8 cellular contexts compared by ENCODE assay signal in genomic region chr10:122878799-122879338, GRCh38. TPM values are rescaled to one million over a fixed set of nuclear protein-coding genes. Genes with fewer than 3 reads are reported as not detected.
A peak's percentile ranks its signal among the peaks of the same experiment; 100 is the strongest.
DNase-seq lines count a peak whose midpoint lies in the region; ATAC-seq, FAIRE-seq and TF ChIP-seq lines count a peak whose summit lies in the region.

No MANE protein-coding gene starts in this region.

- H3K4me1 Mint-ChIP-seq in astrocyte (ENCODE audit: low read depth, unreplicated experiment), result no peaks in the 10 kb centered on the region

- H3K4me2 ChIP-seq in astrocyte (ENCODE audit: low read length), result peak overlapping the region; percentile 88

- H2AFZ ChIP-seq in astrocyte (ENCODE audit: low read depth, low read length), result peak overlapping the region; percentile 92

- H3K9me3 Mint-ChIP-seq in astrocyte (ENCODE audit: unreplicated experiment), result peaks cover 4% of the 10 kb centered on the region

- H3K36me3 ChIP-seq in astrocyte (ENCODE audit: insufficient read depth, low read length), result no peaks in the 10 kb centered on the region
- no peaks in the 10 kb centered on the region for H3K36me3 ChIP-seq in kidney epithelial cell (ENCODE audit: control insufficient read depth, insufficient read depth, low read length)
- H3K36me3 ChIP-seq in tibial nerve, result no peaks in the 10 kb centered on the region

- H3K9ac ChIP-seq in astrocyte (ENCODE audit: low read length), result peak overlapping the region; percentile 78

- no peak for TF ChIP-seq CTCF in LNCaP clone FGC (IDR thresholded peaks at IDR 0.05; ENCODE audit: control insufficient read depth, extremely low read depth, insufficient read depth)
- no peak for TF ChIP-seq CTCF in astrocyte (IDR thresholded peaks at IDR 0.05; ENCODE audit: insufficient read depth, low read depth, low read length)
- TF ChIP-seq CTCF in kidney epithelial cell (IDR thresholded peaks at IDR 0.05; ENCODE audit: insufficient read depth, low read length, poor library complexity, severe bottlenecking), result no peak
- TF ChIP-seq CTCF in tibial nerve (IDR thresholded peaks at IDR 0.05), result no peak

- H3K4me3 Mint-ChIP-seq in astrocyte (ENCODE audit: unreplicated experiment), result peak overlapping the region; percentile 87

- H4K20me1 ChIP-seq in astrocyte (ENCODE audit: insufficient read depth, low read length), result no peaks in the 10 kb centered on the region

- no peaks in the 10 kb centered on the region for H3K27me3 ChIP-seq in astrocyte (ENCODE audit: insufficient read depth, low read length)
- H3K27me3 ChIP-seq in kidney epithelial cell (ENCODE audit: control insufficient read depth, insufficient read depth, low read length), result no peaks in the 10 kb centered on the region
- no peaks in the 10 kb centered on the region for H3K27me3 ChIP-seq in tibial nerve

- peak; percentile 62 for DNase-seq in DMS53 treated with DMSO at 0.1 percent for 48 hours (lab: John Stamatoyannopoulos, UW; ENCODE audit: unreplicated experiment)
- peak; percentile 28 for DNase-seq in LNCaP clone FGC (ENCODE audit: low read depth)
- no peak for DNase-seq in astrocyte (ENCODE audit: low read depth)
- no peak for DNase-seq in kidney epithelial cell (ENCODE audit: low read depth)
- DNase-seq in tibial nerve (ENCODE audit: low spot score in 2 of 2), result no peak
- no peak for DNase-seq in cortex of kidney (lab: John Stamatoyannopoulos, UW)
- DNase-seq in superior temporal gyrus (ENCODE audit: extremely low spot score), result no peak

- H3K27ac Mint-ChIP-seq in astrocyte (ENCODE audit: unreplicated experiment), result no peak overlapping the region

- H3K4me3 ChIP-seq in LNCaP clone FGC (ENCODE audit: low read depth, low read length), result peak overlapping the region; percentile 60
- H3K4me3 ChIP-seq in astrocyte (ENCODE audit: insufficient read depth, low read depth, low read length), result peak overlapping the region; percentile 71
- peak overlapping the region; percentile 69 for H3K4me3 ChIP-seq in kidney epithelial cell (ENCODE audit: low read depth, low read length)
- H3K4me3 ChIP-seq in tibial nerve, result peak overlapping the region; percentile 43 to 75 (median 64)

- H3K27me3 Mint-ChIP-seq in astrocyte (ENCODE audit: low read depth, unreplicated experiment), result peaks cover 7% of the 10 kb centered on the region

- H3K36me3 Mint-ChIP-seq in astrocyte (ENCODE audit: low read depth, unreplicated experiment), result no peaks in the 10 kb centered on the region

- H3K27ac ChIP-seq in astrocyte (ENCODE audit: low read depth, low read length) (peak overlapping the region; percentile 59), tibial nerve (peak overlapping the region in 3 of 4 donors; percentile 38 to 74 (median 71))

- TF ChIP-seq EP300 in tibial nerve (IDR thresholded peaks at IDR 0.05), result no peak

- H3K4me1 ChIP-seq in astrocyte (ENCODE audit: insufficient read depth, low read length), result peaks cover 7% of the 10 kb centered on the region
- H3K4me1 ChIP-seq in tibial nerve, result peaks cover 0 to 26% (median 0%) of the 10 kb centered on the region in 4 donors

- FAIRE-seq in astrocyte (lab: Jason Lieb, UNC), result peak; percentile 49

- WGBS in tibial nerve, 2 donors, result 48 to 67% methylated on average over 14 of the region's 14 CpGs

- H3K79me2 ChIP-seq in astrocyte (ENCODE audit: insufficient read depth, low read length), result peaks cover 47% of the 10 kb centered on the region

- peak; percentile 9 for ATAC-seq in GM21515 (IDR thresholded peaks at IDR 0.05; ENCODE audit: unreplicated experiment)

- no peak for TF ChIP-seq POLR2A in tibial nerve (IDR thresholded peaks at IDR 0.05)

- H3K9me3 ChIP-seq in astrocyte (ENCODE audit: insufficient read depth, low read depth, low read length) (no peaks in the 10 kb centered on the region), tibial nerve (no peaks in the 10 kb centered on the region)

RNA-seq across cellular contexts. Expression of gene FAM24B, which starts 0.5 kb away (rescaled TPM):
- total RNA-seq in astrocyte (1.9 and 2.6 TPM in 2 replicates), kidney epithelial cell (14.6 and 18.2 TPM in 2 replicates), tibial nerve (10 to 100 TPM in 1 of 4 donors, 1 to 10 TPM in 3; 2.8 to 10.0 (median 6.7) TPM)

RNA-seq across cellular contexts. Expression of gene FAM24A, which starts 31.5 kb away (rescaled TPM):
- total RNA-seq in astrocyte (not detected in 2 replicates), kidney epithelial cell (not detected in 2 replicates), tibial nerve (not detected)

RNA-seq across cellular contexts. Expression of gene CUZD1, which starts 33.2 kb away (rescaled TPM):
- 0.17 and 0.23 TPM in 2 replicates for total RNA-seq in astrocyte
- total RNA-seq in kidney epithelial cell, result 1.2 and 1.4 TPM in 2 replicates
- total RNA-seq in tibial nerve, result 1 to 10 TPM in 3 of 4 donors, not detected in 1; 1.2 to 5.7 (median 1.9) TPM

Comparison
In these comparisons a context has a peak if more than half of its experiments do, and no peak if none do; other contexts are left out.
1. DNase-seq: peak in DMS53 treated with DMSO at 0.1 percent for 48 hours (single experiment) and LNCaP clone FGC (single experiment); none in astrocyte (single experiment), kidney epithelial cell (single experiment), tibial nerve (0 of 2), cortex of kidney (single experiment) and superior temporal gyrus (single experiment).
2. Peak in every context shown above with its lines, with median percentiles within 50 percentile points of each other: H3K4me3 ChIP-seq.